Comparison of ENCODE assay signal across 6 cellular contexts in genomic region chr4:39840027-39840426, GRCh38.
"Had no signal": no experiment of that assay in that cellular context is flagged by ENCODE, and none has a peak within 500 bp of the region (broad histone marks: within the 10 kb centered on the region; RNA-seq: fewer than 3 reads in every experiment).

No MANE protein-coding gene starts in this region.

- H3K9me3 Mint-ChIP-seq: HFFc6 had no signal

- H3K27ac Mint-ChIP-seq: HFFc6 had no signal

- DNase-seq: GM23248, GOT3, H7, HFFc6, IMR-90 had no signal

- H3K4me3 Mint-ChIP-seq: HFFc6 had no signal

- ATAC-seq: HCT116 had no signal
